In genomic region chr6:163564536-163564935, GRCh38 we compare ENCODE assay signal across 23 cellular contexts.
"Had no signal": no experiment of that assay in that cellular context is flagged by ENCODE, and none has a peak within 500 bp of the region (broad histone marks: within the 10 kb centered on the region; RNA-seq: fewer than 3 reads in every experiment).

No MANE protein-coding gene starts in this region.

- H3K27ac Mint-ChIP-seq: activated CD4-positive, alpha-beta memory T cell treated with anti-CD3 and anti-CD28 coated beads for 36 hours; activated naive CD8-positive, alpha-beta T cell treated with anti-CD3 and anti-CD28 coated beads for 36 hours; stimulated activated memory B cell treated with anti-CD40 and anti-IgM and Interleukin-4, amounts not matched to agents 10 μg/mL and 1 μg/mL and 100 μg/mL, for 72 hours; T-helper 17 cell had no signal

- H3K4me1 ChIP-seq: breast epithelium, parathyroid adenoma, right lobe of liver, suprapubic skin, uterus had no signal

- H3K36me3 ChIP-seq: breast epithelium, uterus had no signal

- H3K4me3 ChIP-seq: breast epithelium, right lobe of liver, stomach, suprapubic skin, tibial nerve, uterus had no signal

- H3K9me3 Mint-ChIP-seq: activated CD4-positive, alpha-beta memory T cell treated with anti-CD3 and anti-CD28 coated beads for 36 hours; activated naive CD8-positive, alpha-beta T cell treated with anti-CD3 and anti-CD28 coated beads for 36 hours; naive B cell; stimulated activated memory B cell treated with anti-CD40 and anti-IgM and Interleukin-4, amounts not matched to agents 10 μg/mL and 1 μg/mL and 100 μg/mL, for 72 hours had no signal

- DNase-seq: activated CD4-positive, alpha-beta memory T cell treated with anti-CD3 and anti-CD28 coated beads for 36 hours; activated CD4-positive, alpha-beta T cell treated with anti-CD3 and anti-CD28 coated beads for 4 hours; activated CD4-positive, CD25-positive, alpha-beta regulatory T cell; activated naive CD4-positive, alpha-beta T cell treated with Interleukin-2 at 50 U/mL for 16 hours; activated naive CD8-positive, alpha-beta T cell treated with anti-CD3 and anti-CD28 coated beads for 36 hours; activated T-cell treated with anti-CD3 and anti-CD28 coated beads, Interleukin-2, amount 50 U/mL, for 48 hours; cerebellar nuclear complex; cortex of kidney; effector CD4-positive, alpha-beta T cell; hippocampal formation; naive B cell; nucleus accumbens; right lobe of liver; small intestine; stimulated activated CD4-positive, alpha-beta T cell treated with anti-CD3 and anti-CD28 coated beads, Interleukin-2, amount 100 ng/mL, for 24 hours; stomach; T-helper 17 cell; uterus had no signal

- H3K27ac ChIP-seq: breast epithelium, parathyroid adenoma, right lobe of liver, stomach, suprapubic skin, tibial nerve, uterus had no signal

- H3K9me3 ChIP-seq: breast epithelium, right lobe of liver, stomach, suprapubic skin, tibial nerve, uterus had no signal

- H3K27me3 ChIP-seq: breast epithelium, right lobe of liver, stomach, suprapubic skin, tibial nerve, uterus had no signal

- H3K4me1 Mint-ChIP-seq: activated naive CD8-positive, alpha-beta T cell treated with anti-CD3 and anti-CD28 coated beads for 36 hours; stimulated activated memory B cell treated with anti-CD40 and anti-IgM and Interleukin-4, amounts not matched to agents 10 μg/mL and 1 μg/mL and 100 μg/mL, for 72 hours had no signal

- H3K4me3 Mint-ChIP-seq: activated CD4-positive, alpha-beta memory T cell treated with anti-CD3 and anti-CD28 coated beads for 36 hours; activated naive CD8-positive, alpha-beta T cell treated with anti-CD3 and anti-CD28 coated beads for 36 hours; naive B cell; stimulated activated memory B cell treated with anti-CD40 and anti-IgM and Interleukin-4, amounts not matched to agents 10 μg/mL and 1 μg/mL and 100 μg/mL, for 72 hours had no signal

- ATAC-seq: right lobe of liver; stimulated activated memory B cell treated with anti-CD40 and anti-IgM and Interleukin-4, amounts not matched to agents 10 μg/mL and 1 μg/mL and 100 μg/mL, for 72 hours; T-helper 17 cell had no signal

- H3K27me3 Mint-ChIP-seq: activated CD4-positive, alpha-beta memory T cell treated with anti-CD3 and anti-CD28 coated beads for 36 hours; activated naive CD8-positive, alpha-beta T cell treated with anti-CD3 and anti-CD28 coated beads for 36 hours; naive B cell; stimulated activated memory B cell treated with anti-CD40 and anti-IgM and Interleukin-4, amounts not matched to agents 10 μg/mL and 1 μg/mL and 100 μg/mL, for 72 hours; T-helper 17 cell had no signal
